12 cellular contexts compared by ENCODE assay signal in genomic region chr3:107986505-107986904, GRCh38.
DNase-seq lines count a peak whose midpoint lies in the region; ATAC-seq, FAIRE-seq and TF ChIP-seq lines count a peak whose summit lies in the region.
"Had no signal": no experiment of that assay in that cellular context is flagged by ENCODE, and none has a peak within 500 bp of the region (broad histone marks: within the 10 kb centered on the region; RNA-seq: fewer than 3 reads in every experiment).

No MANE protein-coding gene starts in this region.

- no peak overlapping the region for H3K4me3 Mint-ChIP-seq in CD8-positive, alpha-beta T cell
- no peak overlapping the region for H3K4me3 Mint-ChIP-seq in activated naive CD8-positive, alpha-beta T cell treated with anti-CD3 and anti-CD28 coated beads, Interleukin-2, amount 10 ng/mL, durations not matched to agents 7 days and 5 days

- H3K27me3 Mint-ChIP-seq in CD8-positive, alpha-beta T cell (ENCODE audit: low read depth) = no peaks in the 10 kb centered on the region
- peaks cover 3% of the 10 kb centered on the region for H3K27me3 Mint-ChIP-seq in activated naive CD8-positive, alpha-beta T cell treated with anti-CD3 and anti-CD28 coated beads, Interleukin-2, amount 10 ng/mL, durations not matched to agents 7 days and 5 days
- H3K27me3 Mint-ChIP-seq: naive thymus-derived CD8-positive, alpha-beta T cell had no signal

- H3K4me3 ChIP-seq in CD8-positive, alpha-beta T cell (ENCODE audit: low read depth, low read length) = no peak overlapping the region
- H3K4me3 ChIP-seq in gastroesophageal sphincter (no peak overlapping the region), gastrocnemius medialis (no peak overlapping the region), kidney (ENCODE audit: low read length in 2 of 2) (no peak overlapping the region)

- POLR2A ChIA-PET in CD8-positive, alpha-beta T cell (lab: Charles Lee) = interaction anchor here (0.8 to 4.1 kb wide), 3 partner anchors 8 to 48 kb away, joined by 3 to 19 read pairs (median 4); no protein-coding TSS in a partner anchor
- POLR2A ChIA-PET in activated naive CD8-positive, alpha-beta T cell treated with anti-CD3 and anti-CD28 coated beads, Interleukin-2, amount 10 ng/mL, durations not matched to agents 7 days and 5 days (lab: Charles Lee) = no interaction called here

- H3K27ac ChIP-seq in CD8-positive, alpha-beta T cell (ENCODE audit: low read depth, low read length) = no peak overlapping the region
- H3K27ac ChIP-seq in gastroesophageal sphincter = peak overlapping the region; percentile 73 to 83 (median 78)
- H3K27ac ChIP-seq in gastrocnemius medialis = peak overlapping the region in 3 of 4 donors; percentile 22 to 41 (median 31)
- no peak overlapping the region for H3K27ac ChIP-seq in kidney (ENCODE audit: low read depth in 2 of 2, low read length in 2 of 2)

- no peak overlapping the region for H3K9ac ChIP-seq in kidney (ENCODE audit: low read length in 2 of 2)

- no peaks in the 10 kb centered on the region for H3K36me3 Mint-ChIP-seq in CD8-positive, alpha-beta T cell
- peaks cover 3% of the 10 kb centered on the region for H3K36me3 Mint-ChIP-seq in activated naive CD8-positive, alpha-beta T cell treated with anti-CD3 and anti-CD28 coated beads, Interleukin-2, amount 10 ng/mL, durations not matched to agents 7 days and 5 days
- H3K36me3 Mint-ChIP-seq: naive thymus-derived CD8-positive, alpha-beta T cell had no signal

- H3K4me1 Mint-ChIP-seq in CD8-positive, alpha-beta T cell (ENCODE audit: low read depth) = peaks cover 31% of the 10 kb centered on the region
- H3K4me1 Mint-ChIP-seq in activated naive CD8-positive, alpha-beta T cell treated with anti-CD3 and anti-CD28 coated beads, Interleukin-2, amount 10 ng/mL, durations not matched to agents 7 days and 5 days = peaks cover 14% of the 10 kb centered on the region

- no peak for TF ChIP-seq POLR2A in gastroesophageal sphincter (IDR thresholded peaks at IDR 0.05)
- TF ChIP-seq POLR2A in gastrocnemius medialis (IDR thresholded peaks at IDR 0.05) = no peak

- H3K9me3 Mint-ChIP-seq in CD8-positive, alpha-beta T cell = no peaks in the 10 kb centered on the region
- H3K9me3 Mint-ChIP-seq in activated naive CD8-positive, alpha-beta T cell treated with anti-CD3 and anti-CD28 coated beads, Interleukin-2, amount 10 ng/mL, durations not matched to agents 7 days and 5 days = peaks cover 2% of the 10 kb centered on the region
- H3K9me3 Mint-ChIP-seq: naive thymus-derived CD8-positive, alpha-beta T cell had no signal

- no peaks in the 10 kb centered on the region for H3K36me3 ChIP-seq in CD8-positive, alpha-beta T cell (ENCODE audit: insufficient read depth, low read length)
- H3K36me3 ChIP-seq in gastroesophageal sphincter = no peaks in the 10 kb centered on the region
- no peaks in the 10 kb centered on the region for H3K36me3 ChIP-seq in gastrocnemius medialis
- H3K36me3 ChIP-seq in kidney (ENCODE audit: control insufficient read depth in 1 of 2, insufficient read depth in 2 of 2, low read length in 2 of 2) = no peaks in the 10 kb centered on the region

- DNase-seq in CD8-positive, alpha-beta T cell = no peak
- DNase-seq in activated naive CD8-positive, alpha-beta T cell treated with anti-CD3 and anti-CD28 coated beads, Interleukin-2, amount 10 ng/mL, durations not matched to agents 7 days and 5 days = no peak
- no peak for DNase-seq in gastrocnemius medialis
- DNase-seq in NCI-H2196 treated with DMSO at 0.1 percent for 48 hours (lab: John Stamatoyannopoulos, UW; ENCODE audit: unreplicated experiment) = no peak
- no peak for DNase-seq in DMS53 (lab: John Stamatoyannopoulos, UW)
- DNase-seq in kidney = no peak
- DNase-seq in HPDE6-E6E7 (ENCODE audit: extremely low spot score) = no peak
- DNase-seq: activated CD8-positive, alpha-beta memory T cell treated with anti-CD3 and anti-CD28 coated beads, Interleukin-2, amount 50 U/mL, for 48 hours; GDM1; naive thymus-derived CD8-positive, alpha-beta T cell; NCI-H2107 had no signal

- no peaks in the 10 kb centered on the region for H3K27me3 ChIP-seq in CD8-positive, alpha-beta T cell (ENCODE audit: insufficient read depth, low read length)
- H3K27me3 ChIP-seq in gastroesophageal sphincter (no peaks in the 10 kb centered on the region), gastrocnemius medialis (no peaks in the 10 kb centered on the region)

- no peaks in the 10 kb centered on the region for H3K9me3 ChIP-seq in CD8-positive, alpha-beta T cell (ENCODE audit: low read length)
- H3K9me3 ChIP-seq in gastroesophageal sphincter = no peaks in the 10 kb centered on the region
- no peaks in the 10 kb centered on the region for H3K9me3 ChIP-seq in gastrocnemius medialis
- H3K9me3 ChIP-seq in kidney (ENCODE audit: control insufficient read depth in 1 of 2, low read length in 2 of 2) = no peaks in the 10 kb centered on the region

- peaks cover 14% of the 10 kb centered on the region for H3K4me1 ChIP-seq in CD8-positive, alpha-beta T cell (ENCODE audit: insufficient read depth, low read length)
- H3K4me1 ChIP-seq in gastroesophageal sphincter (peaks cover 10 to 40% (median 27%) of the 10 kb centered on the region in 3 donors), gastrocnemius medialis (peaks cover 7 to 15% of the 10 kb centered on the region in 2 donors), kidney (ENCODE audit: control insufficient read depth in 1 of 2, insufficient read depth in 1 of 2, low read depth in 1 of 2, low read length in 2 of 2) (peaks cover 0 to 3% of the 10 kb centered on the region in 2 donors)

- no peak for TF ChIP-seq CTCF in CD8-positive, alpha-beta T cell (IDR thresholded peaks at IDR 0.05)
- TF ChIP-seq CTCF in gastroesophageal sphincter (IDR thresholded peaks at IDR 0.05) (no peak), gastrocnemius medialis (IDR thresholded peaks at IDR 0.05 in 4 of 5, conservative IDR thresholded peaks at IDR 0.05 in 1 of 5) (no peak), kidney (IDR thresholded peaks at IDR 0.05; ENCODE audit: borderline replicate concordance, extremely low read depth, insufficient read depth) (no peak)

- 41 to 53% methylated on average over 4 of the region's 4 CpGs for WGBS in gastroesophageal sphincter (ENCODE audit: low coverage in 1 of 2), 2 donors

- intact Hi-C loops in CD8-positive, alpha-beta T cell (cut with DNase I, micrococcal nuclease) = no loop called here
- intact Hi-C loops in gastrocnemius medialis (cut with DNase I; ENCODE audit: low total_unique reads) (loop anchor here (10.0 kb wide), 1 partner anchor 98 kb away; no protein-coding TSS in a partner anchor), kidney (cut with DNase I) (no loop called here)

- H3K27ac Mint-ChIP-seq in CD8-positive, alpha-beta T cell = peak overlapping the region; percentile 14
- H3K27ac Mint-ChIP-seq in activated naive CD8-positive, alpha-beta T cell treated with anti-CD3 and anti-CD28 coated beads, Interleukin-2, amount 10 ng/mL, durations not matched to agents 7 days and 5 days = peak overlapping the region; percentile 11

- TF ChIP-seq EP300 in gastroesophageal sphincter (IDR thresholded peaks at IDR 0.05) = no peak

- no peak for FAIRE-seq in kidney (lab: Jason Lieb, UNC)

- CTCF ChIA-PET in CD8-positive, alpha-beta T cell (lab: Charles Lee) = interaction anchor here (0.6 to 1.7 kb wide), 6 partner anchors 10 to 59 kb away, joined by 3 to 5 read pairs (median 4); no protein-coding TSS in a partner anchor

- no peak for ATAC-seq in CD8-positive, alpha-beta T cell
- no peak for ATAC-seq in activated naive CD8-positive, alpha-beta T cell treated with anti-CD3 and anti-CD28 coated beads, Interleukin-2, amount 10 ng/mL, durations not matched to agents 7 days and 5 days (ENCODE audit: low read depth)
- ATAC-seq in gastroesophageal sphincter (peak; percentile 15), gastrocnemius medialis (no peak)
- ATAC-seq: naive thymus-derived CD8-positive, alpha-beta T cell had no signal

- in situ Hi-C loops in gastrocnemius medialis (cut with MboI; ENCODE audit: low sequenced_read_pairs in 4 of 4) = no loop called here

Comparison
In these comparisons a context has a peak if more than half of its experiments do, and no peak if none do; other contexts are left out.
1. H3K27ac ChIP-seq: peak in gastroesophageal sphincter (4 of 4) and gastrocnemius medialis (3 of 4); none in CD8-positive, alpha-beta T cell (single experiment) and kidney (0 of 2).